Comparison of ENCODE assay signal across 8 cellular contexts in the genomic region with DNA sequence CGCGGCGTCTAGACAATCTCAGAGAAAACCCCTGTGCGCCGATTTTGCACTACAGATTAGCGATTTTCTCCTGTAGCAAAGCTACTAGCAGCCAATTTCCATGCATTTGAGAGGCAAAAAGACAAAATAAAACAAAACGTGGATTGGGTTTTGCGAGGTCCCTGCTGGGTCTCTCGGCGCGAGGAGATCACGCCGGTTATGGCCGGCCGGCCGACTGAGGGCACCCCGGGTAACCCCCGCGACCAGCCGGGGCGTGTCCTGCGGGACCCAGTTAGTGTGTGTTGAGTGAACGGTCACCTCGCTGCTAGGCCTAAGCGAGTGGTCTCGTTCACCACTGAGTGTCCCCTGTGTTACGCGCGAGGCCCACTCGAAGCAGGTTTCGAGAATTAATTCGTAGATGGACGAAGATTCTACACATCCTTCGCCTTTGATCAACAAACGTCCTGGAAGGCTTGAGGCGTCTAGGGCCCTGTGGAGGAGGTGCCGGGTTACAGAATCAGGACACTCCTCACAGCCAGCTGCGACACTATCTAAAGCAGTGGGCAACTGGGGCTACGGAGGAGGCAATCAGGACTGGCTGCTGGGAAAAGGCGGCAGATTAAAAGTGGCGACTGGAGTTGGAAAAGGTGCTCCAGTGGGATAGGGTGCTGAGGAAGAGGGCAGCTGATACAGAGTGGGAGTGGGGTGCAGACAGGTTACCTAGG. TPM values are rescaled to one million over a fixed set of nuclear protein-coding genes. Genes with fewer than 3 reads are reported as not detected.
DNase-seq lines count a peak whose midpoint lies in the region; ATAC-seq and TF ChIP-seq lines count a peak whose summit lies in the region.

No MANE protein-coding gene starts in this region.

- no peaks in the 10 kb centered on the region for H3K9me3 Mint-ChIP-seq in activated T-cell treated with anti-CD3 and anti-CD28 coated beads, Interleukin-2, amount 50 U/mL, for 72 hours

- H3K36me3 Mint-ChIP-seq in activated T-cell treated with anti-CD3 and anti-CD28 coated beads, Interleukin-2, amount 50 U/mL, for 72 hours (ENCODE audit: insufficient read depth in 2 of 2), result peaks cover 2 to 9% of the 10 kb centered on the region in 2 donors

- H3K27me3 Mint-ChIP-seq in activated T-cell treated with anti-CD3 and anti-CD28 coated beads, Interleukin-2, amount 50 U/mL, for 72 hours (ENCODE audit: low read depth), result no peaks in the 10 kb centered on the region

- peaks cover 44% of the 10 kb centered on the region for H3K4me1 Mint-ChIP-seq in activated T-cell treated with anti-CD3 and anti-CD28 coated beads, Interleukin-2, amount 50 U/mL, for 72 hours (ENCODE audit: low read depth)

- peak overlapping the region; percentile 92 for H3K27ac Mint-ChIP-seq in activated T-cell treated with anti-CD3 and anti-CD28 coated beads, Interleukin-2, amount 50 U/mL, for 72 hours

- peak overlapping the region; percentile 64 for H3K4me3 ChIP-seq in retinal pigment epithelial cell (ENCODE audit: low read length)

- ATAC-seq in GM21528 (IDR thresholded peaks at IDR 0.05; ENCODE audit: low FRiP score, unreplicated experiment), result peak; percentile 11
- no peak for ATAC-seq in activated T-cell treated with anti-CD3 and anti-CD28 coated beads, Interleukin-2, amount 50 U/mL, for 72 hours (replicated peaks in 1 of 2)
- ATAC-seq in left cardiac atrium, result peak; percentile 25 to 29
- no peak for ATAC-seq in HG03139 (IDR thresholded peaks at IDR 0.05; ENCODE audit: unreplicated experiment)

- TF ChIP-seq CTCF in retinal pigment epithelial cell (conservative IDR thresholded peaks at IDR 0.05; ENCODE audit: low read depth, low read length), result no peak

- intact Hi-C loops in left cardiac atrium (cut with DNase I), result no loop called here

- DNase-seq in AG20443 (ENCODE audit: low spot score) (peak; percentile 67), left cardiac atrium (peak; percentile 53), retinal pigment epithelial cell (ENCODE audit: low read depth) (no peak), midbrain (lab: John Stamatoyannopoulos, UW) (no peak)
- no peak for DNase-seq in activated T-cell treated with anti-CD3 and anti-CD28 coated beads, Interleukin-2, amount 50 U/mL, for 72 hours
- DNase-seq in effector CD8-positive, alpha-beta T cell (lab: John Stamatoyannopoulos, UW), result no peak

- peak overlapping the region; percentile 89 to 99 for H3K4me3 Mint-ChIP-seq in activated T-cell treated with anti-CD3 and anti-CD28 coated beads, Interleukin-2, amount 50 U/mL, for 72 hours

RNA-seq across cellular contexts. Expression of gene VDAC1, which starts 0.8 kb away (rescaled TPM):
- 100 to 1,000 TPM; 252 to 258 TPM for total RNA-seq in activated T-cell treated with anti-CD3 and anti-CD28 coated beads, Interleukin-2, amount 50 U/mL, for 72 hours
- 100 to 1,000 TPM; 275 to 362 TPM for total RNA-seq in left cardiac atrium

RNA-seq across cellular contexts. Expression of gene C5orf15, which starts 37.1 kb away (rescaled TPM):
- 10 to 100 TPM; 21.8 to 22.8 TPM for total RNA-seq in activated T-cell treated with anti-CD3 and anti-CD28 coated beads, Interleukin-2, amount 50 U/mL, for 72 hours
- 10 to 100 TPM; 27.9 to 28.2 TPM for total RNA-seq in left cardiac atrium

Comparison
In these comparisons a context has a peak if more than half of its experiments do, and no peak if none do; other contexts are left out.
1. DNase-seq: peak in AG20443 (single experiment) and left cardiac atrium (single experiment); none in activated T-cell treated with anti-CD3 and anti-CD28 coated beads, Interleukin-2, amount 50 U/mL, for 72 hours (0 of 2), retinal pigment epithelial cell (single experiment), effector CD8-positive, alpha-beta T cell (single experiment) and midbrain (single experiment).
2. ATAC-seq: peak in GM21528 (single experiment) and left cardiac atrium (2 of 2); none in activated T-cell treated with anti-CD3 and anti-CD28 coated beads, Interleukin-2, amount 50 U/mL, for 72 hours (0 of 2) and HG03139 (single experiment).